In the genomic region with DNA sequence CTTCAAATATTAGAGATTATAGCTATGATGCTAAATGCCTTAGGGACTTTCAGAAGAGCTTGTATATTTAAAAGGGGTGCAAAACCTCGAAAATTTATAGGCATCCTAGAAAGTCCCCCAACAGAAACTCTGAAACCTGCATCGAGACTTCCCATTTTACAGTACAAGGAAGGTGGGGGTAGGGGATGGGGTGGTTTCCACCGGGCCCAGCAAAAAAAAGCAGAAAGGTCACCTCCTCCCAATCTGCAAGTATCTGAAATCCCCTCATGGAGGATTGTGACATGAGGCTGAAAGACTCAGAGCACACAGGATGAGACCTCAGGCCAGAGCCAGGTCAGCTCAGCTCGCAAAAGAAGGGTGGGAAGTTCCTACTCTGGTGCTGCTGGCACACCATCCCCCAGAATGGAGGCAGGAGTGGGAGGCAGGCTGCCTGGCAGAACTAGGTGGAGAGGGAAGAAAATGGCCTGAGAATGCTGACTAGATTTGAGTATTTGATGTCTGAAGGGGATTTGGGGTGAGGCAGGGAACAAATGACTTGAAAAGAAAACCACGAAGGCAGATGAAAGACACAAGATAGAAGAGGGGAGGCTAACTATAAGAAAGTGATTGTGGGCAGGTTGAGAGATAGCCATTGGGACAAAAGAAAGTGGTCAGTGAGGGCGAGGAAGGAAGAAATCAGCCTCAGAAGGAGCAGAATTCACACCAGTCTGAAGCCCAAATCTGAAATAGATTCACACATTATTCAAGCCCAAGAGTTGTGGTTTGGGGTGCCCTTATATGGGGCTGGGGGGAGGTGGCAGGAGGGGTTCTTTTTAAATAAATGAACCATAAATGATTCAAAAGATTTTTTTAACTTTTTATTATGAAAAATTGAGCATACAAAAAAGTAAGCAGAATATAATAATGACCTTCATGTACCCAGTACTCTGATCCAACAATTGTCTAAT, we compare ENCODE assay signal across 1 cellular context.
TF ChIP-seq lines count a peak whose summit lies in the region.

No MANE protein-coding gene starts in this region.

TF ChIP-seq in GM12878, 131 proteins besides CTCF, POLR2A, EP300 and RAD21 (continued from another document):
- TF ChIP-seq LARP7 (IDR thresholded peaks at IDR 0.05): no peak
- TF ChIP-seq ZNF217 (IDR thresholded peaks at IDR 0.05): no peak
- no peak for TF ChIP-seq RFX5 (IDR thresholded peaks at IDR 0.05; ENCODE audit: low read depth, low read length)
- TF ChIP-seq POU2F2 (IDR thresholded peaks at IDR 0.05; ENCODE audit: borderline replicate concordance, low read depth, low read length): 0 out of 3 replicates have a peak, but pooled peaks have one; percentile 4
- peak; percentile 43; the same call in 1 of the 2 replicates for TF ChIP-seq ZNF384 (IDR thresholded peaks at IDR 0.05; ENCODE audit: borderline replicate concordance, low read depth, low read length)
- TF ChIP-seq, protein P1, sequence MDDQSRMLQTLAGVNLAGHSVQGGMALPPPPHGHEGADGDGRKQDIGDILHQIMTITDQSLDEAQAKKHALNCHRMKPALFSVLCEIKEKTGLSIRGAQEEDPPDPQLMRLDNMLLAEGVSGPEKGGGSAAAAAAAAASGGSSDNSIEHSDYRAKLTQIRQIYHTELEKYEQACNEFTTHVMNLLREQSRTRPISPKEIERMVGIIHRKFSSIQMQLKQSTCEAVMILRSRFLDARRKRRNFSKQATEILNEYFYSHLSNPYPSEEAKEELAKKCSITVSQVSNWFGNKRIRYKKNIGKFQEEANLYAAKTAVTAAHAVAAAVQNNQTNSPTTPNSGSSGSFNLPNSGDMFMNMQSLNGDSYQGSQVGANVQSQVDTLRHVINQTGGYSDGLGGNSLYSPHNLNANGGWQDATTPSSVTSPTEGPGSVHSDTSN (IDR thresholded peaks at IDR 0.05; ENCODE audit: insufficient replicate concordance, low read depth, low read length): no peak
- peak in 1 of 2 experiments; percentile 62; a peak in 3 of 4 replicates for TF ChIP-seq IKZF2 (IDR thresholded peaks at IDR 0.05)
- TF ChIP-seq CHD1 (IDR thresholded peaks at IDR 0.05; ENCODE audit: low read depth, low read length): 0 out of 2 replicates have a peak, but pooled peaks have one; percentile 32
- 0 out of 2 replicates have a peak, but pooled peaks have one; percentile 3 for TF ChIP-seq TCF3 (IDR thresholded peaks at IDR 0.05; ENCODE audit: borderline replicate concordance, insufficient read depth, low read depth, low read length)
- TF ChIP-seq, protein P2, sequence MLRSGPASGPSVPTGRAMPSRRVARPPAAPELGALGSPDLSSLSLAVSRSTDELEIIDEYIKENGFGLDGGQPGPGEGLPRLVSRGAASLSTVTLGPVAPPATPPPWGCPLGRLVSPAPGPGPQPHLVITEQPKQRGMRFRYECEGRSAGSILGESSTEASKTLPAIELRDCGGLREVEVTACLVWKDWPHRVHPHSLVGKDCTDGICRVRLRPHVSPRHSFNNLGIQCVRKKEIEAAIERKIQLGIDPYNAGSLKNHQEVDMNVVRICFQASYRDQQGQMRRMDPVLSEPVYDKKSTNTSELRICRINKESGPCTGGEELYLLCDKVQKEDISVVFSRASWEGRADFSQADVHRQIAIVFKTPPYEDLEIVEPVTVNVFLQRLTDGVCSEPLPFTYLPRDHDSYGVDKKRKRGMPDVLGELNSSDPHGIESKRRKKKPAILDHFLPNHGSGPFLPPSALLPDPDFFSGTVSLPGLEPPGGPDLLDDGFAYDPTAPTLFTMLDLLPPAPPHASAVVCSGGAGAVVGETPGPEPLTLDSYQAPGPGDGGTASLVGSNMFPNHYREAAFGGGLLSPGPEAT (IDR thresholded peaks at IDR 0.05; ENCODE audit: low read depth): peak; percentile 82
- TF ChIP-seq SUZ12 (IDR thresholded peaks at IDR 0.05; ENCODE audit: unreplicated experiment): no peak
- no peak for TF ChIP-seq WRNIP1 (IDR thresholded peaks at IDR 0.05; ENCODE audit: borderline replicate concordance, low read depth, low read length)
- peak; percentile 20; the same call in 1 of the 2 replicates for TF ChIP-seq TAF1 (IDR thresholded peaks at IDR 0.05; ENCODE audit: borderline replicate concordance, low read depth, low read length)
- TF ChIP-seq, protein P3, sequence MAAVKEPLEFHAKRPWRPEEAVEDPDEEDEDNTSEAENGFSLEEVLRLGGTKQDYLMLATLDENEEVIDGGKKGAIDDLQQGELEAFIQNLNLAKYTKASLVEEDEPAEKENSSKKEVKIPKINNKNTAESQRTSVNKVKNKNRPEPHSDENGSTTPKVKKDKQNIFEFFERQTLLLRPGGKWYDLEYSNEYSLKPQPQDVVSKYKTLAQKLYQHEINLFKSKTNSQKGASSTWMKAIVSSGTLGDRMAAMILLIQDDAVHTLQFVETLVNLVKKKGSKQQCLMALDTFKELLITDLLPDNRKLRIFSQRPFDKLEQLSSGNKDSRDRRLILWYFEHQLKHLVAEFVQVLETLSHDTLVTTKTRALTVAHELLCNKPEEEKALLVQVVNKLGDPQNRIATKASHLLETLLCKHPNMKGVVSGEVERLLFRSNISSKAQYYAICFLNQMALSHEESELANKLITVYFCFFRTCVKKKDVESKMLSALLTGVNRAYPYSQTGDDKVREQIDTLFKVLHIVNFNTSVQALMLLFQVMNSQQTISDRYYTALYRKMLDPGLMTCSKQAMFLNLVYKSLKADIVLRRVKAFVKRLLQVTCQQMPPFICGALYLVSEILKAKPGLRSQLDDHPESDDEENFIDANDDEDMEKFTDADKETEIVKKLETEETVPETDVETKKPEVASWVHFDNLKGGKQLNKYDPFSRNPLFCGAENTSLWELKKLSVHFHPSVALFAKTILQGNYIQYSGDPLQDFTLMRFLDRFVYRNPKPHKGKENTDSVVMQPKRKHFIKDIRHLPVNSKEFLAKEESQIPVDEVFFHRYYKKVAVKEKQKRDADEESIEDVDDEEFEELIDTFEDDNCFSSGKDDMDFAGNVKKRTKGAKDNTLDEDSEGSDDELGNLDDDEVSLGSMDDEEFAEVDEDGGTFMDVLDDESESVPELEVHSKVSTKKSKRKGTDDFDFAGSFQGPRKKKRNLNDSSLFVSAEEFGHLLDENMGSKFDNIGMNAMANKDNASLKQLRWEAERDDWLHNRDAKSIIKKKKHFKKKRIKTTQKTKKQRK (IDR thresholded peaks at IDR 0.05; ENCODE audit: low read depth, low read length): no peak
- TF ChIP-seq BACH1 (IDR thresholded peaks at IDR 0.05; ENCODE audit: borderline replicate concordance): 0 out of 2 replicates have a peak, but pooled peaks have one; percentile 33
- peak; percentile 82 for TF ChIP-seq RELA (IDR thresholded peaks at IDR 0.05; ENCODE audit: borderline replicate concordance, partially characterized antibody)
- TF ChIP-seq SRF (IDR thresholded peaks at IDR 0.05; ENCODE audit: low read depth in 2 of 2, low read length in 2 of 2): peak; percentile 50 to 93; a peak in 3 of 4 replicates
- no peak for TF ChIP-seq YBX1 (IDR thresholded peaks at IDR 0.05)
- no peak for TF ChIP-seq RCOR1 (conservative IDR thresholded peaks at IDR 0.05; ENCODE audit: low read depth, low read length)
